In the genomic region with DNA sequence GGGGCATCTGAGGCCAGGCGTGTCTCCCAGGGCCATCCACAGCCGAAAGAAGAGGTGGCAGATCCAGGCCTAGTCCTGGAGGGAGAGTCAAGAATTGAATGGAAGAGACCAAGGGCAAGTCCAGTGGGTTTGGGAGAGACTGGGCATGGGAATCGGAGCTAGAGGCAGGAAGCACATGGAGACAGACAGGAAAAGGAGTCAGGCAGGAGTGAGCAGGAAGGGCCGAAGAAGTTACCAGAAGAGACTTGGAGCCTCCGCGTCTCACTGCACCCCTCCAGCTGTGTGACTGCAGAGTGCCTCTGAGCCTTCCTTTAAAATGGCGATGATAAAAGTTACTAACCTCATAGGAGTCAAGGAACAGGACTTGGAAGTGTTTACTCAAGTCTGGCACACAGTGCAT, we compare ENCODE assay signal across 1 cellular context.
TF ChIP-seq lines count a peak whose summit lies in the region.

No MANE protein-coding gene starts in this region.

TF ChIP-seq in SK-N-SH treated with all-trans-retinoic acid at 6 μM for 48 hours, 23 proteins besides CTCF, POLR2A, EP300 and RAD21 (continued from another document):
- TF ChIP-seq, protein P1, sequence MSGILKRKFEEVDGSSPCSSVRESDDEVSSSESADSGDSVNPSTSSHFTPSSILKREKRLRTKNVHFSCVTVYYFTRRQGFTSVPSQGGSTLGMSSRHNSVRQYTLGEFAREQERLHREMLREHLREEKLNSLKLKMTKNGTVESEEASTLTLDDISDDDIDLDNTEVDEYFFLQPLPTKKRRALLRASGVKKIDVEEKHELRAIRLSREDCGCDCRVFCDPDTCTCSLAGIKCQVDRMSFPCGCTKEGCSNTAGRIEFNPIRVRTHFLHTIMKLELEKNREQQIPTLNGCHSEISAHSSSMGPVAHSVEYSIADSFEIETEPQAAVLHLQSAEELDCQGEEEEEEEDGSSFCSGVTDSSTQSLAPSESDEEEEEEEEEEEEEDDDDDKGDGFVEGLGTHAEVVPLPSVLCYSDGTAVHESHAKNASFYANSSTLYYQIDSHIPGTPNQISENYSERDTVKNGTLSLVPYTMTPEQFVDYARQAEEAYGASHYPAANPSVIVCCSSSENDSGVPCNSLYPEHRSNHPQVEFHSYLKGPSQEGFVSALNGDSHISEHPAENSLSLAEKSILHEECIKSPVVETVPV (CRISPR knock-in tag; IDR thresholded peaks at IDR 0.05) = no peak
- TF ChIP-seq GLIS3 (CRISPR knock-in tag; IDR thresholded peaks at IDR 0.05) (no peak), TOX (CRISPR knock-in tag; IDR thresholded peaks at IDR 0.05; ENCODE audit: borderline replicate concordance) (no peak), ZFP30 (CRISPR knock-in tag; IDR thresholded peaks at IDR 0.05) (no peak), ARNTL (CRISPR knock-in tag; IDR thresholded peaks at IDR 0.05; ENCODE audit: borderline replicate concordance, low read depth) (no peak), PPARA (CRISPR knock-in tag; IDR thresholded peaks at IDR 0.05; ENCODE audit: borderline replicate concordance) (no peak), BACH2 (CRISPR knock-in tag; IDR thresholded peaks at IDR 0.05; ENCODE audit: borderline replicate concordance) (no peak), SNAI2 (CRISPR knock-in tag; IDR thresholded peaks at IDR 0.05) (no peak), TCF4 (CRISPR knock-in tag; IDR thresholded peaks at IDR 0.05; ENCODE audit: borderline replicate concordance) (no peak), OSR1 (CRISPR knock-in tag; IDR thresholded peaks at IDR 0.05) (no peak), RARB (CRISPR knock-in tag; IDR thresholded peaks at IDR 0.05) (no peak)
- TF ChIP-seq, protein P2, sequence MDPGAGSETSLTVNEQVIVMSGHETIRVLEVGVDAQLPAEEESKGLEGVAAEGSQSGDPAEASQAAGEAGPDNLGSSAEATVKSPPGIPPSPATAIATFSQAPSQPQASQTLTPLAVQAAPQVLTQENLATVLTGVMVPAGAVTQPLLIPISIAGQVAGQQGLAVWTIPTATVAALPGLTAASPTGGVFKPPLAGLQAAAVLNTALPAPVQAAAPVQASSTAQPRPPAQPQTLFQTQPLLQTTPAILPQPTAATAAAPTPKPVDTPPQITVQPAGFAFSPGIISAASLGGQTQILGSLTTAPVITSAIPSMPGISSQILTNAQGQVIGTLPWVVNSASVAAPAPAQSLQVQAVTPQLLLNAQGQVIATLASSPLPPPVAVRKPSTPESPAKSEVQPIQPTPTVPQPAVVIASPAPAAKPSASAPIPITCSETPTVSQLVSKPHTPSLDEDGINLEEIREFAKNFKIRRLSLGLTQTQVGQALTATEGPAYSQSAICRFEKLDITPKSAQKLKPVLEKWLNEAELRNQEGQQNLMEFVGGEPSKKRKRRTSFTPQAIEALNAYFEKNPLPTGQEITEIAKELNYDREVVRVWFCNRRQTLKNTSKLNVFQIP (CRISPR knock-in tag; IDR thresholded peaks at IDR 0.05; ENCODE audit: borderline replicate concordance, low read depth) = no peak
